15 cellular contexts compared by ENCODE assay signal in genomic region chr6:87851674-87852260, GRCh38.
DNase-seq lines count a peak whose midpoint lies in the region; ATAC-seq and TF ChIP-seq lines count a peak whose summit lies in the region.
"Had no signal": no experiment of that assay in that cellular context is flagged by ENCODE, and none has a peak within 500 bp of the region (broad histone marks: within the 10 kb centered on the region; RNA-seq: fewer than 3 reads in every experiment).

No MANE protein-coding gene starts in this region.

- H3K79me2 ChIP-seq in KMS-11 (ENCODE audit: insufficient read depth, low read depth), result no peaks in the 10 kb centered on the region

- peak overlapping the region; percentile 80 for H3K27ac ChIP-seq in KMS-11
- H3K27ac ChIP-seq: BLaER1 treated with 17β-estradiol and CSF1 and Interleukin-3, amounts not matched to agents 10 nM and 100 nM had no signal

- H3K4me1 Mint-ChIP-seq in stimulated activated effector memory CD8-positive, alpha-beta T cell treated with anti-CD3 and anti-CD28 coated beads, Interleukin-12 subunit alpha, Interleukin-12 subunit beta, amount 100 ng/mL, for 72 hours, result no peaks in the 10 kb centered on the region
- H3K4me1 Mint-ChIP-seq: CD4-positive, CD25-positive, alpha-beta regulatory T cell; IgD-negative memory B cell had no signal

- H3K36me3 Mint-ChIP-seq in stimulated activated effector memory CD8-positive, alpha-beta T cell treated with anti-CD3 and anti-CD28 coated beads, Interleukin-12 subunit alpha, Interleukin-12 subunit beta, amount 100 ng/mL, for 72 hours, result no peaks in the 10 kb centered on the region
- H3K36me3 Mint-ChIP-seq: IgD-negative memory B cell had no signal

- no peak overlapping the region for H3K4me3 Mint-ChIP-seq in stimulated activated effector memory CD8-positive, alpha-beta T cell treated with anti-CD3 and anti-CD28 coated beads, Interleukin-12 subunit alpha, Interleukin-12 subunit beta, amount 100 ng/mL, for 72 hours
- H3K4me3 Mint-ChIP-seq: CD4-positive, CD25-positive, alpha-beta regulatory T cell; HFFc6; IgD-negative memory B cell had no signal

- H3K4me3 ChIP-seq in KMS-11 (IDR thresholded peaks at IDR 0.05; ENCODE audit: insufficient read depth, low read depth, low read length), result no peak overlapping the region
- H3K4me3 ChIP-seq: BLaER1 treated with 17β-estradiol and CSF1 and Interleukin-3, amounts not matched to agents 10 nM and 100 nM had no signal

- H4K20me1 ChIP-seq in KMS-11 (ENCODE audit: insufficient read depth), result no peaks in the 10 kb centered on the region
- H4K20me1 ChIP-seq: BLaER1 treated with 17β-estradiol and CSF1 and Interleukin-3, amounts not matched to agents 10 nM and 100 nM had no signal

- no peaks in the 10 kb centered on the region for H3K36me3 ChIP-seq in KMS-11 (ENCODE audit: insufficient read depth)
- H3K36me3 ChIP-seq: BLaER1 treated with 17β-estradiol and CSF1 and Interleukin-3, amounts not matched to agents 10 nM and 100 nM had no signal

- DNase-seq in NCI-H510A treated with DMSO at 0.1 percent for 48 hours (lab: John Stamatoyannopoulos, UW) (peak; percentile 11), NCI-H510A (lab: John Stamatoyannopoulos, UW) (no peak), OCI-M1 (lab: John Stamatoyannopoulos, UW) (no peak)
- no peak for DNase-seq in stimulated activated effector memory CD8-positive, alpha-beta T cell treated with anti-CD3 and anti-CD28 coated beads, Interleukin-12 subunit alpha, Interleukin-12 subunit beta, amount 100 ng/mL, for 72 hours (ENCODE audit: low spot score in 2 of 2)
- DNase-seq: ACHN; CD4-positive, CD25-positive, alpha-beta regulatory T cell; DMS 273 treated with DMSO at 0.1 percent for 48 hours; HCEC 1CT; HFFc6 had no signal

- no peaks in the 10 kb centered on the region for H3K27me3 ChIP-seq in KMS-11 (ENCODE audit: insufficient read depth, low read depth)
- H3K27me3 ChIP-seq: BLaER1 treated with 17β-estradiol and CSF1 and Interleukin-3, amounts not matched to agents 10 nM and 100 nM had no signal

- peak overlapping the region; percentile 48; the same call in 1 of the 2 replicates for H2AFZ ChIP-seq in KMS-11 (ENCODE audit: low read depth)

- H3K9ac ChIP-seq in KMS-11, result peak overlapping the region; percentile 20; the same call in 1 of the 2 replicates
- H3K9ac ChIP-seq: BLaER1 treated with 17β-estradiol and CSF1 and Interleukin-3, amounts not matched to agents 10 nM and 100 nM had no signal

- H3K4me1 ChIP-seq in KMS-11 (ENCODE audit: low read depth, poor library complexity, severe bottlenecking), result peaks cover 76% of the 10 kb centered on the region

- peak overlapping the region; percentile 72 for H3K4me2 ChIP-seq in KMS-11
- H3K4me2 ChIP-seq: BLaER1 treated with 17β-estradiol and CSF1 and Interleukin-3, amounts not matched to agents 10 nM and 100 nM had no signal

- ATAC-seq in esophagus mucosa (peak; percentile 68), HG02852 (IDR thresholded peaks at IDR 0.05; ENCODE audit: unreplicated experiment) (no peak), HG03175 (IDR thresholded peaks at IDR 0.05; ENCODE audit: unreplicated experiment) (no peak)
- ATAC-seq in stimulated activated effector memory CD8-positive, alpha-beta T cell treated with anti-CD3 and anti-CD28 coated beads, Interleukin-12 subunit alpha, Interleukin-12 subunit beta, amount 100 ng/mL, for 72 hours, result peak; percentile 63

- no peak for TF ChIP-seq CTCF in KMS-11 (conservative IDR thresholded peaks at IDR 0.05; ENCODE audit: low read depth, low read length)

- H3K27ac Mint-ChIP-seq in stimulated activated effector memory CD8-positive, alpha-beta T cell treated with anti-CD3 and anti-CD28 coated beads, Interleukin-12 subunit alpha, Interleukin-12 subunit beta, amount 100 ng/mL, for 72 hours, result no peak overlapping the region
- H3K27ac Mint-ChIP-seq: CD4-positive, CD25-positive, alpha-beta regulatory T cell; HFFc6; IgD-negative memory B cell had no signal

- no peaks in the 10 kb centered on the region for H3K9me3 Mint-ChIP-seq in stimulated activated effector memory CD8-positive, alpha-beta T cell treated with anti-CD3 and anti-CD28 coated beads, Interleukin-12 subunit alpha, Interleukin-12 subunit beta, amount 100 ng/mL, for 72 hours
- H3K9me3 Mint-ChIP-seq: HFFc6, IgD-negative memory B cell had no signal

Comparison
In these comparisons a context has a peak if more than half of its experiments do, and no peak if none do; other contexts are left out.
1. ATAC-seq: peak in esophagus mucosa (single experiment) and stimulated activated effector memory CD8-positive, alpha-beta T cell treated with anti-CD3 and anti-CD28 coated beads, Interleukin-12 subunit alpha, Interleukin-12 subunit beta, amount 100 ng/mL, for 72 hours (single experiment); none in HG02852 (single experiment) and HG03175 (single experiment).